13 cellular contexts compared by ENCODE assay signal in the genomic region with DNA sequence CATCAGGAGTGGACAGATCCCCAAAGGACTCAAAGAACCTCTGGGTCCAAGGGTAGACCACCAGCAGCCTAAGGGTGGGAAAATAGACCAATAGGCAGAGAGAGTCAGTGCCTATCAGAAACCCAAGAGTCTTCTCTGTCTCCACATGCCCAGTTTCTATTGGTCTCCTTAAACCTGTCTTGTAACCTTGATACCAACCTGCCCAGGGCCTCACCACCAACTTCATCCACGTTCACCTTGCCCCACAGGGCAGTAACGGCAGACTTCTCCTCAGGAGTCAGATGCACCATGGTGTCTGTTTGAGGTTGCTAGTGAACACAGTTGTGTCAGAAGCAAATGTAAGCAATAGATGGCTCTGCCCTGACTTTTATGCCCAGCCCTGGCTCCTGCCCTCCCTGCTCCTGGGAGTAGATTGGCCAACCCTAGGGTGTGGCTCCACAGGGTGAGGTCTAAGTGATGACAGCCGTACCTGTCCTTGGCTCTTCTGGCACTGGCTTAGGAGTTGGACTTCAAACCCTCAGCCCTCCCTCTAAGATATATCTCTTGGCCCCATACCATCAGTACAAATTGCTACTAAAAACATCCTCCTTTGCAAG. TPM values are rescaled to one million over a fixed set of nuclear protein-coding genes. Genes with fewer than 3 reads are reported as not detected.
DNase-seq lines count a peak whose midpoint lies in the region; ATAC-seq lines count a peak whose summit lies in the region.
"Had no signal": no experiment of that assay in that cellular context is flagged by ENCODE, and none has a peak within 500 bp of the region (broad histone marks: within the 10 kb centered on the region; RNA-seq: fewer than 3 reads in every experiment).

A gene (minus strand): TSS at position 340 of the 596 bp plus-strand sequence. CDS start 50 bp downstream, at position 290.

- H3K27ac ChIP-seq in urinary bladder (ENCODE audit: low read depth) = no peak within 1 kb of the TSS
- H3K27ac ChIP-seq: transverse colon had no signal

- H3K4me3 ChIP-seq in urinary bladder (ENCODE audit: low read depth, low read length) = no peak within 1 kb of the TSS
- H3K4me3 ChIP-seq: transverse colon had no signal

- 84% methylated on average over 3 of the region's 3 CpGs for WGBS in urinary bladder

- no peaks in the 10 kb centered on the region for H3K4me1 ChIP-seq in urinary bladder (ENCODE audit: insufficient read depth)
- H3K4me1 ChIP-seq: transverse colon had no signal

- DNase-seq in NCI-H748 treated with DMSO at 0.1 percent for 48 hours (lab: John Stamatoyannopoulos, UW) (peak; percentile 8), NCI-H748 (lab: John Stamatoyannopoulos, UW; ENCODE audit: unreplicated experiment) (no peak), cerebellum (ENCODE audit: low spot score) (no peak), mesenteric fat pad (ENCODE audit: low spot score) (no peak), HuH-7.5 (ENCODE audit: low spot score) (no peak)
- DNase-seq: activated naive CD8-positive, alpha-beta T cell treated with anti-CD3 and anti-CD28 coated beads, Interleukin-2, amount 10 ng/mL, durations not matched to agents 7 days and 5 days; MV-4-11; transverse colon had no signal

- ATAC-seq in GM19467 (IDR thresholded peaks at IDR 0.05; ENCODE audit: unreplicated experiment) = no peak
- no peak for ATAC-seq in HG03457 (IDR thresholded peaks at IDR 0.05; ENCODE audit: unreplicated experiment)

- H3K36me3 ChIP-seq in urinary bladder (ENCODE audit: insufficient read depth) = no peaks in the 10 kb centered on the region
- H3K36me3 ChIP-seq: transverse colon had no signal

RNA-seq across cellular contexts. Expression of the gene that starts here (rescaled TPM):
- 418 TPM for total RNA-seq in cerebellum
- 346 TPM for total RNA-seq in mesenteric fat pad
- total RNA-seq in urinary bladder = 394 TPM
- 10.1 TPM for polyA plus RNA-seq in urinary bladder
- total RNA-seq: activated naive CD8-positive, alpha-beta T cell treated with anti-CD3 and anti-CD28 coated beads, Interleukin-2, amount 10 ng/mL, durations not matched to agents 7 days and 5 days; G401; mesothelial cell of epicardium had no signal
